In genomic region chr19:18522124-18522861, GRCh38 we compare ENCODE assay signal across 1 cellular context.
TF ChIP-seq lines count a peak whose summit lies in the region.

No MANE protein-coding gene starts in this region.

TF ChIP-seq in K562, 482 proteins besides CTCF, POLR2A, EP300 and RAD21 (continued from another document):
- peak; percentile 38; the same call in 1 of the 2 replicates for TF ChIP-seq NKRF (IDR thresholded peaks at IDR 0.05; ENCODE audit: borderline replicate concordance)
- TF ChIP-seq POLR3G (IDR thresholded peaks at IDR 0.05; ENCODE audit: extremely low read depth, insufficient read length, insufficient replicate concordance): no peak
- no peak for TF ChIP-seq KHSRP (IDR thresholded peaks at IDR 0.05)
- TF ChIP-seq DLX4 (CRISPR knock-in tag; IDR thresholded peaks at IDR 0.05): no peak
- TF ChIP-seq ZFX (CRISPR knock-in tag; IDR thresholded peaks at IDR 0.05): no peak
- no peak for TF ChIP-seq NFATC3 (IDR thresholded peaks at IDR 0.05)
